ENCODE assay signal across 24 cellular contexts in the genomic region with DNA sequence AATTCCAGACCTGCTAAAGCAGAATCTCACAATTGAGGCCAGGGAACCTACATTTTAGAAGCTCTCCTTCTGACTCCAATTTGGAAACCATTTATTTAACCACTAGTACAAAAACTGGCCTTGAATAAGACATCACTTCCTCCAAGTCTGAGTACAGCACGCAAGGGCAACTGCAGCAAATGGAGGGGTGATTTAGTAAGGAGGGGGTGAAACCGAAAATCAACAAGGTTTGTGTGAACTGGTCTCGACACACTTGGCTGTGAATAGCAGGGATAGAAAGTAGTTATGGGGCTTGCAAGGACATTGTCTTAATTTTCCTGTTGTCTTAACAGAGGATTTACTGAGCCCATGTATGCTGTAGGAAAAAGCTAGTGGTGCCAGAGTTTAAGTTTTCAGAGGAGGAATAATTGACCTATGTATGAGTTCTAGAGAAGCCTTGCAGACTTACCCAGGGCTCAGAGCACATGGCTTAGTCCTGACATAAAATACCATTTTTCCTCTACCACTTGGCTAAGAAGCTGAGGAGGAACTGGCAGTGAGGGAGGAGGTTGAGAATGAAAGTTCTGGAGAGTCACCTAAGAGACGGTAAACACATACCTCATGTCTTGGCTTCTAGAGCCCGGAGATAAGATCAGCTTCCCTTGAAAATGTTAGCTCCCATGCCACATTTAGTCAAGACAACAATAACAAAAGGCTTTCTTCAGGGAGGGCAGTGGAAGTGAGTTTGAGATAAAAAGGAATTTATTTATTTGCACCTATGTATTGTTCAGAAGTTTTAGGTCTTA.
DNase-seq lines count a peak whose midpoint lies in the region; ATAC-seq and TF ChIP-seq lines count a peak whose summit lies in the region.
"Had no signal": no experiment of that assay in that cellular context is flagged by ENCODE, and none has a peak within 500 bp of the region (broad histone marks: within the 10 kb centered on the region; RNA-seq: fewer than 3 reads in every experiment).

No MANE protein-coding gene starts in this region.

- H3K27me3 Mint-ChIP-seq in WTC11 (ENCODE audit: low read depth): no peaks in the 10 kb centered on the region
- no peaks in the 10 kb centered on the region for H3K27me3 Mint-ChIP-seq in activated naive CD4-positive, alpha-beta T cell treated with anti-CD3 and anti-CD28 coated beads for 36 hours (ENCODE audit: low read depth)
- H3K27me3 Mint-ChIP-seq: activated naive CD8-positive, alpha-beta T cell treated with anti-CD3 and anti-CD28 coated beads, Interleukin-2, amount 10 ng/mL, durations not matched to agents 7 days and 5 days; CD8-positive, alpha-beta memory T cell had no signal

- CTCF ChIA-PET in WTC11 (lab: Charles Lee): interaction anchor here (1.7 to 1.9 kb wide), 2 partner anchors 43 to 192 kb away, joined by 4 to 5 read pairs; no protein-coding TSS in a partner anchor
- CTCF ChIA-PET in activated naive CD4-positive, alpha-beta T cell treated with anti-CD3 and anti-CD28 coated beads for 36 hours (lab: Charles Lee): no interaction called here

- intact Hi-C loops in mucosa of descending colon (cut with DNase I, micrococcal nuclease): no loop called here
- intact Hi-C loops in activated naive CD4-positive, alpha-beta T cell treated with anti-CD3 and anti-CD28 coated beads for 36 hours (cut with micrococcal nuclease): no loop called here

- H3K4me1 Mint-ChIP-seq in WTC11: peaks cover 41% of the 10 kb centered on the region
- no peaks in the 10 kb centered on the region for H3K4me1 Mint-ChIP-seq in activated naive CD4-positive, alpha-beta T cell treated with anti-CD3 and anti-CD28 coated beads for 36 hours (ENCODE audit: low read depth)
- H3K4me1 Mint-ChIP-seq: activated naive CD8-positive, alpha-beta T cell treated with anti-CD3 and anti-CD28 coated beads, Interleukin-2, amount 10 ng/mL, durations not matched to agents 7 days and 5 days; CD8-positive, alpha-beta memory T cell had no signal

- ATAC-seq in WTC11 (no peak), mucosa of descending colon (no peak), HG03520 (IDR thresholded peaks at IDR 0.05; ENCODE audit: unreplicated experiment) (no peak)
- ATAC-seq: left ventricle myocardium superior had no signal

- POLR2A ChIA-PET in WTC11 (lab: Charles Lee): no interaction called here

- no peaks in the 10 kb centered on the region for H3K4me1 ChIP-seq in mucosa of descending colon (ENCODE audit: low read depth)
- H3K4me1 ChIP-seq: colonic mucosa, Peyer's patch had no signal

- no peaks in the 10 kb centered on the region for H3K36me3 ChIP-seq in mucosa of descending colon (ENCODE audit: low read depth)
- H3K36me3 ChIP-seq: colonic mucosa, Peyer's patch, thoracic aorta had no signal

- peaks cover 6% of the 10 kb centered on the region; the same call in 1 of the 2 replicates for H3K36me3 Mint-ChIP-seq in WTC11
- H3K36me3 Mint-ChIP-seq in activated naive CD4-positive, alpha-beta T cell treated with anti-CD3 and anti-CD28 coated beads for 36 hours (ENCODE audit: low read depth): peaks cover 14% of the 10 kb centered on the region

- H3K9me3 ChIP-seq in mucosa of descending colon: no peaks in the 10 kb centered on the region
- H3K9me3 ChIP-seq: colonic mucosa, Peyer's patch, thoracic aorta had no signal

- H3K27ac Mint-ChIP-seq in WTC11: peak overlapping the region; percentile 76
- no peak overlapping the region for H3K27ac Mint-ChIP-seq in activated naive CD4-positive, alpha-beta T cell treated with anti-CD3 and anti-CD28 coated beads for 36 hours
- H3K27ac Mint-ChIP-seq: activated naive CD8-positive, alpha-beta T cell treated with anti-CD3 and anti-CD28 coated beads, Interleukin-2, amount 10 ng/mL, durations not matched to agents 7 days and 5 days had no signal

- no peak overlapping the region for H3K4me3 ChIP-seq in fibroblast of villous mesenchyme (ENCODE audit: low read depth, low read length)
- no peak overlapping the region for H3K4me3 ChIP-seq in mucosa of descending colon
- H3K4me3 ChIP-seq: colonic mucosa, Peyer's patch, smooth muscle cell, thoracic aorta had no signal

- H3K4me3 Mint-ChIP-seq in WTC11: no peak overlapping the region
- H3K4me3 Mint-ChIP-seq in activated naive CD4-positive, alpha-beta T cell treated with anti-CD3 and anti-CD28 coated beads for 36 hours: no peak overlapping the region
- H3K4me3 Mint-ChIP-seq: activated naive CD8-positive, alpha-beta T cell treated with anti-CD3 and anti-CD28 coated beads, Interleukin-2, amount 10 ng/mL, durations not matched to agents 7 days and 5 days; CD8-positive, alpha-beta memory T cell had no signal

- no peak for TF ChIP-seq CTCF in WTC11 (IDR thresholded peaks at IDR 0.05)
- no peak for TF ChIP-seq CTCF in fibroblast of villous mesenchyme (IDR thresholded peaks at IDR 0.05; ENCODE audit: insufficient read depth, low read depth, low read length)
- TF ChIP-seq CTCF in mucosa of descending colon (IDR thresholded peaks at IDR 0.05): no peak

- DNase-seq in HT-29 (ENCODE audit: low spot score) (peak; percentile 15), WTC11 (ENCODE audit: low spot score) (no peak), fibroblast of villous mesenchyme (ENCODE audit: low read depth) (peak; percentile 11), renal cortical epithelial cell (ENCODE audit: low read depth) (peak; percentile 16), mucosa of descending colon (no peak)
- no peak for DNase-seq in activated naive CD4-positive, alpha-beta T cell treated with anti-CD3 and anti-CD28 coated beads for 36 hours
- DNase-seq: activated CD8-positive, alpha-beta memory T cell treated with anti-CD3 and anti-CD28 coated beads, Interleukin-2, amount 50 U/mL, for 48 hours; activated naive CD8-positive, alpha-beta T cell treated with anti-CD3 and anti-CD28 coated beads, Interleukin-2, amount 10 ng/mL, durations not matched to agents 7 days and 5 days; AML-193; CD8-positive, alpha-beta memory T cell; colonic mucosa; DMS53; GF-D8; left ventricle myocardium superior; NCI-H1048; NCI-H187 treated with DMSO at 0.1 percent for 48 hours; NCI-H2227 treated with DMSO at 0.1 percent for 48 hours; NCI-H82; Peyer's patch; stimulated activated CD4-positive, alpha-beta T cell treated with anti-CD3 and anti-CD28 coated beads, Interleukin-2, amount 100 ng/mL, for 48 hours; stimulated activated naive CD4-positive, alpha-beta T cell had no signal

- peaks cover 5% of the 10 kb centered on the region; the same call in 1 of the 2 replicates for H3K9me3 Mint-ChIP-seq in WTC11
- peaks cover 2% of the 10 kb centered on the region for H3K9me3 Mint-ChIP-seq in activated naive CD4-positive, alpha-beta T cell treated with anti-CD3 and anti-CD28 coated beads for 36 hours
- H3K9me3 Mint-ChIP-seq: CD8-positive, alpha-beta memory T cell had no signal

TF ChIP-seq in WTC11, 78 proteins besides CTCF, POLR2A, EP300 and RAD21 (continues in another document):
- TF ChIP-seq, protein P1, sequence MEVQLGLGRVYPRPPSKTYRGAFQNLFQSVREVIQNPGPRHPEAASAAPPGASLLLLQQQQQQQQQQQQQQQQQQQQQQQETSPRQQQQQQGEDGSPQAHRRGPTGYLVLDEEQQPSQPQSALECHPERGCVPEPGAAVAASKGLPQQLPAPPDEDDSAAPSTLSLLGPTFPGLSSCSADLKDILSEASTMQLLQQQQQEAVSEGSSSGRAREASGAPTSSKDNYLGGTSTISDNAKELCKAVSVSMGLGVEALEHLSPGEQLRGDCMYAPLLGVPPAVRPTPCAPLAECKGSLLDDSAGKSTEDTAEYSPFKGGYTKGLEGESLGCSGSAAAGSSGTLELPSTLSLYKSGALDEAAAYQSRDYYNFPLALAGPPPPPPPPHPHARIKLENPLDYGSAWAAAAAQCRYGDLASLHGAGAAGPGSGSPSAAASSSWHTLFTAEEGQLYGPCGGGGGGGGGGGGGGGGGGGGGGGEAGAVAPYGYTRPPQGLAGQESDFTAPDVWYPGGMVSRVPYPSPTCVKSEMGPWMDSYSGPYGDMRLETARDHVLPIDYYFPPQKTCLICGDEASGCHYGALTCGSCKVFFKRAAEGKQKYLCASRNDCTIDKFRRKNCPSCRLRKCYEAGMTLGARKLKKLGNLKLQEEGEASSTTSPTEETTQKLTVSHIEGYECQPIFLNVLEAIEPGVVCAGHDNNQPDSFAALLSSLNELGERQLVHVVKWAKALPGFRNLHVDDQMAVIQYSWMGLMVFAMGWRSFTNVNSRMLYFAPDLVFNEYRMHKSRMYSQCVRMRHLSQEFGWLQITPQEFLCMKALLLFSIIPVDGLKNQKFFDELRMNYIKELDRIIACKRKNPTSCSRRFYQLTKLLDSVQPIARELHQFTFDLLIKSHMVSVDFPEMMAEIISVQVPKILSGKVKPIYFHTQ (CRISPR knock-in tag; IDR thresholded peaks at IDR 0.05): no peak
- TF ChIP-seq NFYB (CRISPR knock-in tag; conservative IDR thresholded peaks at IDR 0.05; ENCODE audit: low read depth) (no peak), ZNF423 (CRISPR knock-in tag; IDR thresholded peaks at IDR 0.05) (no peak), RELA (CRISPR knock-in tag; IDR thresholded peaks at IDR 0.05; ENCODE audit: borderline replicate concordance) (no peak), ZNF219 (CRISPR knock-in tag; IDR thresholded peaks at IDR 0.05; ENCODE audit: borderline replicate concordance) (no peak), ZNF232 (CRISPR knock-in tag; IDR thresholded peaks at IDR 0.05) (no peak), FOXP1 (CRISPR knock-in tag; IDR thresholded peaks at IDR 0.05; ENCODE audit: borderline replicate concordance) (no peak), GRHL2 (CRISPR knock-in tag; IDR thresholded peaks at IDR 0.05; ENCODE audit: insufficient replicate concordance, severe bottlenecking) (no peak)
- TF ChIP-seq, protein P2, sequence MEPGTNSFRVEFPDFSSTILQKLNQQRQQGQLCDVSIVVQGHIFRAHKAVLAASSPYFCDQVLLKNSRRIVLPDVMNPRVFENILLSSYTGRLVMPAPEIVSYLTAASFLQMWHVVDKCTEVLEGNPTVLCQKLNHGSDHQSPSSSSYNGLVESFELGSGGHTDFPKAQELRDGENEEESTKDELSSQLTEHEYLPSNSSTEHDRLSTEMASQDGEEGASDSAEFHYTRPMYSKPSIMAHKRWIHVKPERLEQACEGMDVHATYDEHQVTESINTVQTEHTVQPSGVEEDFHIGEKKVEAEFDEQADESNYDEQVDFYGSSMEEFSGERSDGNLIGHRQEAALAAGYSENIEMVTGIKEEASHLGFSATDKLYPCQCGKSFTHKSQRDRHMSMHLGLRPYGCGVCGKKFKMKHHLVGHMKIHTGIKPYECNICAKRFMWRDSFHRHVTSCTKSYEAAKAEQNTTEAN (CRISPR knock-in tag; IDR thresholded peaks at IDR 0.05): no peak
- TF ChIP-seq, protein P3, sequence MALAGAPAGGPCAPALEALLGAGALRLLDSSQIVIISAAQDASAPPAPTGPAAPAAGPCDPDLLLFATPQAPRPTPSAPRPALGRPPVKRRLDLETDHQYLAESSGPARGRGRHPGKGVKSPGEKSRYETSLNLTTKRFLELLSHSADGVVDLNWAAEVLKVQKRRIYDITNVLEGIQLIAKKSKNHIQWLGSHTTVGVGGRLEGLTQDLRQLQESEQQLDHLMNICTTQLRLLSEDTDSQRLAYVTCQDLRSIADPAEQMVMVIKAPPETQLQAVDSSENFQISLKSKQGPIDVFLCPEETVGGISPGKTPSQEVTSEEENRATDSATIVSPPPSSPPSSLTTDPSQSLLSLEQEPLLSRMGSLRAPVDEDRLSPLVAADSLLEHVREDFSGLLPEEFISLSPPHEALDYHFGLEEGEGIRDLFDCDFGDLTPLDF (CRISPR knock-in tag; IDR thresholded peaks at IDR 0.05): no peak

Comparison
In these comparisons a context has a peak if more than half of its experiments do, and no peak if none do; other contexts are left out.
1. DNase-seq: peak in HT-29 (single experiment), fibroblast of villous mesenchyme (single experiment) and renal cortical epithelial cell (single experiment); none in WTC11 (single experiment), mucosa of descending colon (0 of 3) and activated naive CD4-positive, alpha-beta T cell treated with anti-CD3 and anti-CD28 coated beads for 36 hours (single experiment).